Comparison of ENCODE assay signal across 32 cellular contexts in genomic region chr2:101290711-101291110, GRCh38.
"Had no signal": no experiment of that assay in that cellular context is flagged by ENCODE, and none has a peak within 500 bp of the region (broad histone marks: within the 10 kb centered on the region; RNA-seq: fewer than 3 reads in every experiment).

No MANE protein-coding gene starts in this region.

- ATAC-seq: activated CD4-positive, CD25-positive, alpha-beta regulatory T cell treated with anti-CD3 and anti-CD28 coated beads, Interleukin-2, amount 50 U/mL, for 24 hours; activated CD8-positive, alpha-beta T cell treated with anti-CD3 and anti-CD28 coated beads, Interleukin-2, amount 10 ng/mL, durations not matched to agents 7 days and 5 days; activated T-cell treated with anti-CD3 and anti-CD28 coated beads, Interleukin-2, amount 50 U/mL, for 4 hours; activated T-helper 17 cell treated with anti-CD3 and anti-CD28 coated beads, Interleukin-2, amount 50 U/mL, for 72 hours; gastroesophageal sphincter; heart right ventricle; T-cell had no signal

- H3K4me3 ChIP-seq: coronary artery, dorsolateral prefrontal cortex, esophagus squamous epithelium, gastroesophageal sphincter, heart right ventricle had no signal

- H3K4me1 Mint-ChIP-seq: activated B cell treated with CpG ODN at 0.5 μM for 24 hours, endodermal cell had no signal

- H3K9me3 Mint-ChIP-seq: activated B cell treated with CpG ODN at 0.5 μM for 24 hours; activated T-cell treated with anti-CD3 and anti-CD28 coated beads, Interleukin-2, amount 50 U/mL, for 4 hours; activated T-helper 17 cell treated with anti-CD3 and anti-CD28 coated beads, Interleukin-2, amount 50 U/mL, for 72 hours; central memory CD8-positive, alpha-beta T cell; dendritic cell treated with granulocyte-macrophage colony-stimulating factor and Interleukin-4, amounts not matched to agents 40 ng/mL and 50 ng/mL, for 4 days; endodermal cell; T-cell; T-helper 1 cell treated with Interleukin-12 subunit alpha and Interleukin-12 subunit beta and Interleukin-4 antibody, amounts not matched to agents 30 μg/mL and 1 μg/mL, for 36 hours; T-helper 2 cell treated with Interferon-gamma antibody and Interleukin-4, amounts not matched to agents 5 μg/mL and 100 μg/mL, for 36 hours had no signal

- H3K9me3 ChIP-seq: esophagus squamous epithelium, gastroesophageal sphincter, heart right ventricle had no signal

- H3K27ac ChIP-seq: brain microvascular endothelial cell, coronary artery, dorsolateral prefrontal cortex, esophagus squamous epithelium, gastroesophageal sphincter, heart right ventricle, WERI-Rb-1 had no signal

- H3K27ac Mint-ChIP-seq: activated B cell treated with CpG ODN at 0.5 μM for 24 hours; activated CD8-positive, alpha-beta T cell treated with anti-CD3 and anti-CD28 coated beads, Interleukin-2, amount 10 ng/mL, durations not matched to agents 7 days and 5 days; activated naive CD8-positive, alpha-beta T cell; activated T-helper 17 cell treated with anti-CD3 and anti-CD28 coated beads, Interleukin-2, amount 50 U/mL, for 72 hours; dendritic cell treated with granulocyte-macrophage colony-stimulating factor and Interleukin-4, amounts not matched to agents 40 ng/mL and 50 ng/mL, for 4 days; endodermal cell; T-helper 1 cell treated with Interleukin-12 subunit alpha and Interleukin-12 subunit beta and Interleukin-4 antibody, amounts not matched to agents 30 μg/mL and 1 μg/mL, for 36 hours; T-helper 2 cell treated with Interferon-gamma antibody and Interleukin-4, amounts not matched to agents 5 μg/mL and 100 μg/mL, for 36 hours had no signal

- H3K4me3 Mint-ChIP-seq: activated B cell treated with CpG ODN at 0.5 μM for 24 hours; activated CD8-positive, alpha-beta T cell treated with anti-CD3 and anti-CD28 coated beads, Interleukin-2, amount 10 ng/mL, durations not matched to agents 7 days and 5 days; activated naive CD8-positive, alpha-beta T cell; activated T-cell treated with anti-CD3 and anti-CD28 coated beads, Interleukin-2, amount 50 U/mL, for 4 hours; activated T-helper 17 cell treated with anti-CD3 and anti-CD28 coated beads, Interleukin-2, amount 50 U/mL, for 72 hours; central memory CD8-positive, alpha-beta T cell; dendritic cell treated with granulocyte-macrophage colony-stimulating factor and Interleukin-4, amounts not matched to agents 40 ng/mL and 50 ng/mL, for 4 days; endodermal cell; T-cell; T-helper 1 cell treated with Interleukin-12 subunit alpha and Interleukin-12 subunit beta and Interleukin-4 antibody, amounts not matched to agents 30 μg/mL and 1 μg/mL, for 36 hours; T-helper 2 cell treated with Interferon-gamma antibody and Interleukin-4, amounts not matched to agents 5 μg/mL and 100 μg/mL, for 36 hours had no signal

- H3K27me3 ChIP-seq: brain microvascular endothelial cell, dorsolateral prefrontal cortex, esophagus squamous epithelium, gastroesophageal sphincter, heart right ventricle had no signal

- DNase-seq: activated B cell treated with CpG ODN at 0.5 μM for 24 hours; activated CD4-positive, alpha-beta T cell treated with anti-CD3 and anti-CD28 coated beads for 48 hours; activated CD4-positive, alpha-beta T cell treated with anti-CD3 and anti-CD28 coated beads, Interleukin-2, amount 50 U/mL, for 1 hour; activated CD4-positive, alpha-beta T cell treated with anti-CD3 and anti-CD28 coated beads, Interleukin-2, amount 50 U/mL, for 48 hours; activated CD8-positive, alpha-beta T cell treated with anti-CD3 and anti-CD28 coated beads, Interleukin-2, amount 10 ng/mL, durations not matched to agents 7 days and 5 days; activated effector memory CD4-positive, alpha-beta T cell treated with Interleukin-2 at 50 U/mL for 16 hours; activated gamma-delta T cell treated with Interleukin-2 at 50 U/mL for 16 hours; activated naive CD4-positive, alpha-beta T cell treated with anti-CD3 and anti-CD28 coated beads, Interleukin-2, amount 50 U/mL, for 16 hours; activated naive CD4-positive, alpha-beta T cell treated with Interleukin-2 at 50 U/mL for 16 hours; activated T-cell treated with anti-CD3 and anti-CD28 coated beads, Interleukin-2, amount 50 U/mL, for 4 hours; amniotic stem cell; anterior cingulate cortex; brain microvascular endothelial cell; dorsolateral prefrontal cortex; effector memory CD4-positive, alpha-beta T cell; endodermal cell; erythroblast; esophagus squamous epithelium; foreskin melanocyte; heart right ventricle; T-cell; T1000; WERI-Rb-1 had no signal

- H3K27me3 Mint-ChIP-seq: activated B cell treated with CpG ODN at 0.5 μM for 24 hours; activated naive CD8-positive, alpha-beta T cell; activated T-helper 17 cell treated with anti-CD3 and anti-CD28 coated beads, Interleukin-2, amount 50 U/mL, for 72 hours; central memory CD8-positive, alpha-beta T cell; dendritic cell treated with granulocyte-macrophage colony-stimulating factor and Interleukin-4, amounts not matched to agents 40 ng/mL and 50 ng/mL, for 4 days; T-cell had no signal
